24 cellular contexts compared by ENCODE assay signal in genomic region chr2:54480025-54480424, GRCh38. TPM values are rescaled to one million over a fixed set of nuclear protein-coding genes. Genes with fewer than 3 reads are reported as not detected.
DNase-seq lines count a peak whose midpoint lies in the region; ATAC-seq and TF ChIP-seq lines count a peak whose summit lies in the region.
"Had no signal": no experiment of that assay in that cellular context is flagged by ENCODE, and none has a peak within 500 bp of the region (broad histone marks: within the 10 kb centered on the region; RNA-seq: fewer than 3 reads in every experiment).

No MANE protein-coding gene starts in this region.

- WGBS in tibial nerve, 2 donors: 59 to 64% methylated on average over 2 of the region's 2 CpGs

- H3K9ac ChIP-seq in OCI-LY3 (ENCODE audit: low read length): no peak overlapping the region

- no peak for TF ChIP-seq POLR2A in tibial nerve (IDR thresholded peaks at IDR 0.05)

- no peaks in the 10 kb centered on the region for H3K36me3 Mint-ChIP-seq in activated T-helper 2 cell treated with anti-CD3 and anti-CD28 coated beads, Interferon-gamma antibody, Interleukin-2, Interleukin-4, amounts not matched to agents 10 μg/mL and 5 μg/mL and 100 μg/mL, durations not matched to agents 14 hours and 24 hours and 36 hours (ENCODE audit: low read depth)
- peaks cover 5 to 6% of the 10 kb centered on the region in 2 donors for H3K36me3 Mint-ChIP-seq in activated naive CD4-positive, alpha-beta T cell treated with anti-CD3 and anti-CD28 coated beads, Interleukin-2, amount 50 U/mL, for 72 hours
- H3K36me3 Mint-ChIP-seq: CD4-positive, alpha-beta memory T cell had no signal

- H3K9me3 ChIP-seq in OCI-LY3 (ENCODE audit: insufficient read depth, low read length) (no peaks in the 10 kb centered on the region), tibial nerve (no peaks in the 10 kb centered on the region)
- H3K9me3 ChIP-seq: body of pancreas, colonic mucosa had no signal

- H3K27ac Mint-ChIP-seq in activated T-helper 2 cell treated with anti-CD3 and anti-CD28 coated beads, Interferon-gamma antibody, Interleukin-2, Interleukin-4, amounts not matched to agents 10 μg/mL and 5 μg/mL and 100 μg/mL, durations not matched to agents 14 hours and 24 hours and 36 hours: no peak overlapping the region
- no peak overlapping the region for H3K27ac Mint-ChIP-seq in activated naive CD4-positive, alpha-beta T cell treated with anti-CD3 and anti-CD28 coated beads, Interleukin-2, amount 50 U/mL, for 72 hours
- H3K27ac Mint-ChIP-seq: CD4-positive, alpha-beta memory T cell had no signal

- H4K20me1 ChIP-seq in OCI-LY3 (ENCODE audit: insufficient read depth, low read length): no peaks in the 10 kb centered on the region

- ATAC-seq in GM18502 (IDR thresholded peaks at IDR 0.05; ENCODE audit: poor library complexity, unreplicated experiment) (peak; percentile 60), GM19023 (IDR thresholded peaks at IDR 0.05; ENCODE audit: unreplicated experiment) (peak; percentile 90), HG03039 (IDR thresholded peaks at IDR 0.05; ENCODE audit: unreplicated experiment) (peak; percentile 54)
- ATAC-seq in activated naive CD4-positive, alpha-beta T cell treated with anti-CD3 and anti-CD28 coated beads, Interleukin-2, amount 50 U/mL, for 72 hours: no peak
- ATAC-seq: body of pancreas, left lung, sciatic nerve had no signal

- intact Hi-C loops in activated T-helper 2 cell treated with anti-CD3 and anti-CD28 coated beads, Interferon-gamma antibody, Interleukin-2, Interleukin-4, amounts not matched to agents 10 μg/mL and 5 μg/mL and 100 μg/mL, durations not matched to agents 14 hours and 24 hours and 36 hours (cut with micrococcal nuclease): no loop called here

- H3K27ac ChIP-seq in OCI-LY3 (ENCODE audit: low read length): no peak overlapping the region
- H3K27ac ChIP-seq in tibial nerve: peak overlapping the region in 2 of 4 donors; percentile 6 to 12
- H3K27ac ChIP-seq: colonic mucosa, HL-60, neutrophil, WERI-Rb-1 had no signal

- no peak overlapping the region for H2AFZ ChIP-seq in OCI-LY3 (ENCODE audit: low read depth, low read length)

- H3K36me3 ChIP-seq in OCI-LY3 (replicated peaks; ENCODE audit: low read depth, low read length) (no peaks in the 10 kb centered on the region), tibial nerve (no peaks in the 10 kb centered on the region)
- H3K36me3 ChIP-seq: colonic mucosa, left lung, neutrophil, WERI-Rb-1 had no signal

- no peaks in the 10 kb centered on the region for H3K9me3 Mint-ChIP-seq in activated T-helper 2 cell treated with anti-CD3 and anti-CD28 coated beads, Interferon-gamma antibody, Interleukin-2, Interleukin-4, amounts not matched to agents 10 μg/mL and 5 μg/mL and 100 μg/mL, durations not matched to agents 14 hours and 24 hours and 36 hours
- peaks cover 0 to 3% of the 10 kb centered on the region in 2 donors for H3K9me3 Mint-ChIP-seq in activated naive CD4-positive, alpha-beta T cell treated with anti-CD3 and anti-CD28 coated beads, Interleukin-2, amount 50 U/mL, for 72 hours

- H3K4me3 ChIP-seq in OCI-LY3 (ENCODE audit: low read length): no peak overlapping the region
- H3K4me3 ChIP-seq in tibial nerve: no peak overlapping the region
- H3K4me3 ChIP-seq: body of pancreas, colonic mucosa, left lung had no signal

- no peaks in the 10 kb centered on the region for H3K4me1 Mint-ChIP-seq in activated T-helper 2 cell treated with anti-CD3 and anti-CD28 coated beads, Interferon-gamma antibody, Interleukin-2, Interleukin-4, amounts not matched to agents 10 μg/mL and 5 μg/mL and 100 μg/mL, durations not matched to agents 14 hours and 24 hours and 36 hours (ENCODE audit: low read depth)

- H3K27me3 ChIP-seq in OCI-LY3 (ENCODE audit: low read depth, low read length) (no peaks in the 10 kb centered on the region), tibial nerve (no peaks in the 10 kb centered on the region)
- H3K27me3 ChIP-seq: body of pancreas, colonic mucosa, left lung, neutrophil had no signal

- DNase-seq in activated T-helper 2 cell treated with anti-CD3 and anti-CD28 coated beads, Interferon-gamma antibody, Interleukin-2, Interleukin-4, amounts not matched to agents 10 μg/mL and 5 μg/mL and 100 μg/mL, durations not matched to agents 14 hours and 24 hours and 36 hours (ENCODE audit: low spot score): no peak
- no peak for DNase-seq in activated naive CD4-positive, alpha-beta T cell treated with anti-CD3 and anti-CD28 coated beads, Interleukin-2, amount 50 U/mL, for 72 hours (ENCODE audit: low spot score in 2 of 2)
- no peak for DNase-seq in amygdala (lab: John Stamatoyannopoulos, UW)
- DNase-seq in tibial nerve (ENCODE audit: low spot score in 2 of 2): no peak
- DNase-seq: activated CD4-positive, alpha-beta T cell treated with anti-CD3 and anti-CD28 coated beads, Interleukin-2, amount 50 U/mL, for 48 hours; activated naive CD4-positive, alpha-beta T cell treated with anti-CD3 and anti-CD28 coated beads, Interleukin-2, amount 50 U/mL, for 16 hours; activated T-cell treated with anti-CD3 and anti-CD28 coated beads, Interleukin-2, amount 50 U/mL, for 1 hour; CD4-positive, alpha-beta memory T cell; colonic mucosa; DND-41; foreskin fibroblast; KG1; left lung; SHP77; stimulated activated CD4-positive, alpha-beta T cell treated with anti-CD3 and anti-CD28 coated beads, Interleukin-4, amount 100 ng/mL, for 1 hour; WERI-Rb-1 had no signal

- no peak for TF ChIP-seq CTCF in OCI-LY3 (IDR thresholded peaks at IDR 0.05; ENCODE audit: low read depth, low read length)
- TF ChIP-seq CTCF in tibial nerve (IDR thresholded peaks at IDR 0.05): no peak

- no peaks in the 10 kb centered on the region for H3K79me2 ChIP-seq in OCI-LY3 (ENCODE audit: low read length)

- H3K4me3 Mint-ChIP-seq in activated T-helper 2 cell treated with anti-CD3 and anti-CD28 coated beads, Interferon-gamma antibody, Interleukin-2, Interleukin-4, amounts not matched to agents 10 μg/mL and 5 μg/mL and 100 μg/mL, durations not matched to agents 14 hours and 24 hours and 36 hours (ENCODE audit: low read depth): no peak overlapping the region
- H3K4me3 Mint-ChIP-seq: CD4-positive, alpha-beta memory T cell had no signal

- peaks cover 7% of the 10 kb centered on the region for H3K27me3 Mint-ChIP-seq in activated T-helper 2 cell treated with anti-CD3 and anti-CD28 coated beads, Interferon-gamma antibody, Interleukin-2, Interleukin-4, amounts not matched to agents 10 μg/mL and 5 μg/mL and 100 μg/mL, durations not matched to agents 14 hours and 24 hours and 36 hours (ENCODE audit: low read depth)

- no peak for TF ChIP-seq EP300 in tibial nerve (IDR thresholded peaks at IDR 0.05)

- H3K4me1 ChIP-seq in OCI-LY3 (ENCODE audit: low read length) (peaks cover 28% of the 10 kb centered on the region), tibial nerve (peaks cover 0 to 99% (median 53%) of the 10 kb centered on the region in 4 donors)

- H3K4me2 ChIP-seq in OCI-LY3 (ENCODE audit: low read length): peak overlapping the region; percentile 48

RNA-seq across cellular contexts. Expression of gene SPTBN1, which starts 23.9 kb away (rescaled TPM):
- 67.9 and 70.3 TPM in 2 replicates for total RNA-seq in activated T-helper 2 cell treated with anti-CD3 and anti-CD28 coated beads, Interferon-gamma antibody, Interleukin-2, Interleukin-4, amounts not matched to agents 10 μg/mL and 5 μg/mL and 100 μg/mL, durations not matched to agents 14 hours and 24 hours and 36 hours
- 100 to 1,000 TPM; 117 to 135 TPM for total RNA-seq in activated naive CD4-positive, alpha-beta T cell treated with anti-CD3 and anti-CD28 coated beads, Interleukin-2, amount 50 U/mL, for 72 hours
- 100 to 1,000 TPM; 670 to 967 (median 890) TPM for total RNA-seq in tibial nerve

Comparison
In these comparisons a context has a peak if more than half of its experiments do, and no peak if none do; other contexts are left out.
1. ATAC-seq: peak in GM18502 (single experiment), GM19023 (single experiment) and HG03039 (single experiment); none in activated naive CD4-positive, alpha-beta T cell treated with anti-CD3 and anti-CD28 coated beads, Interleukin-2, amount 50 U/mL, for 72 hours (0 of 2).